1 cellular context compared by ENCODE assay signal in genomic region chr2:231037202-231037730, GRCh38.
TF ChIP-seq lines count a peak whose summit lies in the region.

TSS of gene C2orf72 (plus strand) at chr2:231037523. CDS start at chr2:231037566, 43 bp downstream.

TF ChIP-seq in HepG2, 621 proteins besides CTCF, POLR2A, EP300 and RAD21 (continued from another document and continues in another):
- TF ChIP-seq, protein P1, sequence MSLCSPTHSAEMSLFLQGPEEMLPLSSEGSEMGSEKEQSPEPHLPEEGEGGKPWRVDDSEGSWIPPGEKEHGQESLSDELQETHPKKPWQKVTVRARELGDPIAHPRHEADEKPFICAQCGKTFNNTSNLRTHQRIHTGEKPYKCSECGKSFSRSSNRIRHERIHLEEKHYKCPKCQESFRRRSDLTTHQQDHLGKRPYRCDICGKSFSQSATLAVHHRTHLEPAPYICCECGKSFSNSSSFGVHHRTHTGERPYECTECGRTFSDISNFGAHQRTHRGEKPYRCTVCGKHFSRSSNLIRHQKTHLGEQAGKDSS (CRISPR knock-in tag; IDR thresholded peaks at IDR 0.05; ENCODE audit: borderline replicate concordance, low read depth), result no peak
- TF ChIP-seq IRF9 (CRISPR knock-in tag; IDR thresholded peaks at IDR 0.05; ENCODE audit: borderline replicate concordance) (0 out of 2 replicates have a peak, but pooled peaks have one; percentile 20), MIER2 (CRISPR knock-in tag; IDR thresholded peaks at IDR 0.05) (no peak), RFX1 (IDR thresholded peaks at IDR 0.05) (no peak), ZNF382 (CRISPR knock-in tag; IDR thresholded peaks at IDR 0.05; ENCODE audit: borderline replicate concordance) (no peak), ZNF678 (CRISPR knock-in tag; IDR thresholded peaks at IDR 0.05) (no peak), ZNF275 (CRISPR knock-in tag; IDR thresholded peaks at IDR 0.05; ENCODE audit: borderline replicate concordance) (no peak), KDM2A (CRISPR knock-in tag; IDR thresholded peaks at IDR 0.05; ENCODE audit: borderline replicate concordance, low read depth) (no peak), IKZF5 (CRISPR knock-in tag; IDR thresholded peaks at IDR 0.05) (no peak), BRF2 (CRISPR knock-in tag; IDR thresholded peaks at IDR 0.05) (no peak), MAFF (IDR thresholded peaks at IDR 0.05; ENCODE audit: low read depth, low read length) (no peak), TBX2 (CRISPR knock-in tag; IDR thresholded peaks at IDR 0.05; ENCODE audit: borderline replicate concordance) (peak; percentile 52; the same call in 1 of the 2 replicates), NCOA5 (CRISPR knock-in tag; IDR thresholded peaks at IDR 0.05) (no peak), ZNF850 (CRISPR knock-in tag; conservative IDR thresholded peaks at IDR 0.05) (no peak), ZBTB1 (CRISPR knock-in tag; IDR thresholded peaks at IDR 0.05; ENCODE audit: borderline replicate concordance) (no peak), BCL6 (CRISPR knock-in tag; IDR thresholded peaks at IDR 0.05) (no peak; the same call in 1 of the 2 replicates), ZSCAN22 (CRISPR knock-in tag; IDR thresholded peaks at IDR 0.05) (no peak), ZMYM2 (CRISPR knock-in tag; IDR thresholded peaks at IDR 0.05) (peak; percentile 26; the same call in 1 of the 2 replicates), NRL (CRISPR knock-in tag; IDR thresholded peaks at IDR 0.05; ENCODE audit: borderline replicate concordance) (no peak), SIN3B (IDR thresholded peaks at IDR 0.05; ENCODE audit: low read length) (no peak), ZNF207 (IDR thresholded peaks at IDR 0.05; ENCODE audit: borderline replicate concordance) (no peak), HIC2 (CRISPR knock-in tag; IDR thresholded peaks at IDR 0.05; ENCODE audit: low read depth) (no peak), POLR2AphosphoS5 (IDR thresholded peaks at IDR 0.05; ENCODE audit: low read depth, low read length) (peak; percentile 62), GABPB1 (CRISPR knock-in tag; IDR thresholded peaks at IDR 0.05) (no peak), PRDM10 (CRISPR knock-in tag; IDR thresholded peaks at IDR 0.05; ENCODE audit: low read depth) (no peak), HDAC1 (CRISPR knock-in tag; IDR thresholded peaks at IDR 0.05) (peak; percentile 8; the same call in 1 of the 2 replicates), ZNF569 (CRISPR knock-in tag; IDR thresholded peaks at IDR 0.05; ENCODE audit: borderline replicate concordance) (no peak), PAWR (CRISPR knock-in tag; IDR thresholded peaks at IDR 0.05; ENCODE audit: borderline replicate concordance) (no peak), ZC3H13 (CRISPR knock-in tag; IDR thresholded peaks at IDR 0.05) (no peak), XRCC5 (optimal IDR thresholded peaks at IDR 0.05; ENCODE audit: low read length) (peak; percentile 59), ZNF383 (CRISPR knock-in tag; IDR thresholded peaks at IDR 0.05; ENCODE audit: borderline replicate concordance) (no peak), ZFP37 (CRISPR knock-in tag; IDR thresholded peaks at IDR 0.05; ENCODE audit: borderline replicate concordance) (no peak), ZNF552 (CRISPR knock-in tag; IDR thresholded peaks at IDR 0.05; ENCODE audit: borderline replicate concordance) (no peak), ZNF556 (CRISPR knock-in tag; IDR thresholded peaks at IDR 0.05; ENCODE audit: borderline replicate concordance) (no peak), AFF4 (CRISPR knock-in tag; IDR thresholded peaks at IDR 0.05) (no peak), ZNF20 (CRISPR knock-in tag; IDR thresholded peaks at IDR 0.05) (no peak), SATB2 (CRISPR knock-in tag; IDR thresholded peaks at IDR 0.05) (0 out of 2 replicates have a peak, but pooled peaks have one; percentile 63), KLF16 (CRISPR knock-in tag; IDR thresholded peaks at IDR 0.05) (no peak)
- TF ChIP-seq, protein P2, sequence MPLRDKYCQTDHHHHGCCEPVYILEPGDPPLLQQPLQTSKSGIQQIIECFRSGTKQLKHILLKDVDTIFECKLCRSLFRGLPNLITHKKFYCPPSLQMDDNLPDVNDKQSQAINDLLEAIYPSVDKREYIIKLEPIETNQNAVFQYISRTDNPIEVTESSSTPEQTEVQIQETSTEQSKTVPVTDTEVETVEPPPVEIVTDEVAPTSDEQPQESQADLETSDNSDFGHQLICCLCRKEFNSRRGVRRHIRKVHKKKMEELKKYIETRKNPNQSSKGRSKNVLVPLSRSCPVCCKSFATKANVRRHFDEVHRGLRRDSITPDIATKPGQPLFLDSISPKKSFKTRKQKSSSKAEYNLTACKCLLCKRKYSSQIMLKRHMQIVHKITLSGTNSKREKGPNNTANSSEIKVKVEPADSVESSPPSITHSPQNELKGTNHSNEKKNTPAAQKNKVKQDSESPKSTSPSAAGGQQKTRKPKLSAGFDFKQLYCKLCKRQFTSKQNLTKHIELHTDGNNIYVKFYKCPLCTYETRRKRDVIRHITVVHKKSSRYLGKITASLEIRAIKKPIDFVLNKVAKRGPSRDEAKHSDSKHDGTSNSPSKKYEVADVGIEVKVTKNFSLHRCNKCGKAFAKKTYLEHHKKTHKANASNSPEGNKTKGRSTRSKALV (CRISPR knock-in tag; IDR thresholded peaks at IDR 0.05), result peak; percentile 63; the same call in 1 of the 2 replicates
- TF ChIP-seq, protein P3, sequence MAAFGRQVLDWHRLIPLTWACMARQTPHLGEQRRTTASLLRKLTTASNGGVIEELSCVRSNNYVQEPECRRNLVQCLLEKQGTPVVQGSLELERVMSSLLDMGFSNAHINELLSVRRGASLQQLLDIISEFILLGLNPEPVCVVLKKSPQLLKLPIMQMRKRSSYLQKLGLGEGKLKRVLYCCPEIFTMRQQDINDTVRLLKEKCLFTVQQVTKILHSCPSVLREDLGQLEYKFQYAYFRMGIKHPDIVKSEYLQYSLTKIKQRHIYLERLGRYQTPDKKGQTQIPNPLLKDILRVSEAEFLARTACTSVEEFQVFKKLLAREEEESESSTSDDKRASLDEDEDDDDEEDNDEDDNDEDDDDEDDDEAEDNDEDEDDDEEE (CRISPR knock-in tag; IDR thresholded peaks at IDR 0.05), result no peak
- TF ChIP-seq, protein P4, sequence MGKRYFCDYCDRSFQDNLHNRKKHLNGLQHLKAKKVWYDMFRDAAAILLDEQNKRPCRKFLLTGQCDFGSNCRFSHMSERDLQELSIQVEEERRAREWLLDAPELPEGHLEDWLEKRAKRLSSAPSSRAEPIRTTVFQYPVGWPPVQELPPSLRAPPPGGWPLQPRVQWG (CRISPR knock-in tag; IDR thresholded peaks at IDR 0.05; ENCODE audit: borderline replicate concordance, low read depth), result no peak
- TF ChIP-seq, protein P5, sequence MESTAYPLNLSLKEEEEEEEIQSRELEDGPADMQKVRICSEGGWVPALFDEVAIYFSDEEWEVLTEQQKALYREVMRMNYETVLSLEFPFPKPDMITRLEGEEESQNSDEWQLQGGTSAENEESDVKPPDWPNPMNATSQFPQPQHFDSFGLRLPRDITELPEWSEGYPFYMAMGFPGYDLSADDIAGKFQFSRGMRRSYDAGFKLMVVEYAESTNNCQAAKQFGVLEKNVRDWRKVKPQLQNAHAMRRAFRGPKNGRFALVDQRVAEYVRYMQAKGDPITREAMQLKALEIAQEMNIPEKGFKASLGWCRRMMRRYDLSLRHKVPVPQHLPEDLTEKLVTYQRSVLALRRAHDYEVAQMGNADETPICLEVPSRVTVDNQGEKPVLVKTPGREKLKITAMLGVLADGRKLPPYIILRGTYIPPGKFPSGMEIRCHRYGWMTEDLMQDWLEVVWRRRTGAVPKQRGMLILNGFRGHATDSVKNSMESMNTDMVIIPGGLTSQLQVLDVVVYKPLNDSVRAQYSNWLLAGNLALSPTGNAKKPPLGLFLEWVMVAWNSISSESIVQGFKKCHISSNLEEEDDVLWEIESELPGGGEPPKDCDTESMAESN (CRISPR knock-in tag; conservative IDR thresholded peaks at IDR 0.05), result 0 out of 2 replicates have a peak, but pooled peaks have one; percentile 19
